Comparison of ENCODE assay signal across 8 cellular contexts in genomic region chr3:32570426-32571191, GRCh38. TPM values are rescaled to one million over a fixed set of nuclear protein-coding genes. Genes with fewer than 3 reads are reported as not detected.
DNase-seq lines count a peak whose midpoint lies in the region; ATAC-seq, FAIRE-seq and TF ChIP-seq lines count a peak whose summit lies in the region.

TSS of gene DYNC1LI1 (minus strand) at chr3:32570858. CDS start at chr3:32570770, 88 bp downstream.

- ATAC-seq in GM21529 (IDR thresholded peaks at IDR 0.05; ENCODE audit: unreplicated experiment) = peak; percentile 83
- ATAC-seq in IMR-90 (ENCODE audit: low read depth) = peak; percentile 96

- H3K27me3 ChIP-seq in IMR-90 (ENCODE audit: control insufficient read depth, insufficient read depth, low read length) (no peaks in the 10 kb centered on the region), endothelial cell of umbilical vein (ENCODE audit: control insufficient read depth in 2 of 2, insufficient read depth in 2 of 2, low read length in 2 of 2) (no peaks in the 10 kb centered on the region)

- DNase-seq in DMS 273 (lab: John Stamatoyannopoulos, UW; ENCODE audit: unreplicated experiment) (peak; percentile 96), IMR-90 (peak; percentile 87), OCI-LY7 (ENCODE audit: low spot score) (peak; percentile 93), activated T-cell treated with anti-CD3 and anti-CD28 coated beads for 1 hour (ENCODE audit: low read depth) (peak; percentile 94), endothelial cell of umbilical vein (ENCODE audit: low read depth, low spot score) (peak; percentile 95), midbrain (lab: John Stamatoyannopoulos, UW) (peak; percentile 93)
- peak; percentile 93 to 95 for DNase-seq in stimulated activated CD8-positive, alpha-beta memory T cell treated with anti-CD3 and anti-CD28 coated beads, Interleukin-15, amount 100 ng/mL, for 48 hours (ENCODE audit: low read depth in 2 of 2)

- peaks cover 50% of the 10 kb centered on the region for H3K79me2 ChIP-seq in OCI-LY7 (ENCODE audit: insufficient read depth, low read depth, low read length)
- peaks cover 46% of the 10 kb centered on the region for H3K79me2 ChIP-seq in endothelial cell of umbilical vein (ENCODE audit: control insufficient read depth, insufficient read depth, low read length)

- CTCF ChIA-PET in IMR-90 (lab: Yijun Ruan, JAX) (interaction anchor here (0.6 kb wide), 1 partner anchor 1276 kb away, joined by 3 read pairs; no protein-coding TSS in a partner anchor), OCI-LY7 (lab: Charles Lee; ENCODE audit: unreplicated experiment) (interaction anchor here (0.6 kb wide), 1 partner anchor 94 kb away, joined by 3 read pairs; no protein-coding TSS in a partner anchor), endothelial cell of umbilical vein (lab: Charles Lee) (interaction anchor here (0.6 to 1.6 kb wide), 4 partner anchors 11 to 103 kb away, joined by 4 to 7 read pairs (median 4); no protein-coding TSS in a partner anchor)

- H3K4me3 ChIP-seq in IMR-90 (ENCODE audit: insufficient read depth, low read depth, low read length) (peak within 1 kb of the TSS; percentile 90), OCI-LY7 (ENCODE audit: low read depth, low read length, poor library complexity, severe bottlenecking) (peak within 1 kb of the TSS; percentile 81), endothelial cell of umbilical vein (replicated peaks in 1 of 3; ENCODE audit: insufficient read depth in 1 of 3, low read depth in 1 of 3, low read length in 3 of 3) (peak within 1 kb of the TSS; percentile 81 to 99 (median 91))

- dilution Hi-C loops in IMR-90 (cut with HindIII; ENCODE audit: low sequenced_read_pairs, unreplicated experiment) (no loop called here), endothelial cell of umbilical vein (cut with MboI; ENCODE audit: extremely low pct_ligation_motif_present, low sequenced_read_pairs) (no loop called here)

- H3K9me1 ChIP-seq in IMR-90 (ENCODE audit: insufficient read depth, low read length) = no peaks in the 10 kb centered on the region
- no peaks in the 10 kb centered on the region for H3K9me1 ChIP-seq in endothelial cell of umbilical vein (replicated peaks; ENCODE audit: control insufficient read depth, extremely low read depth, insufficient read depth, low read length)

- H3K27ac ChIP-seq in IMR-90 (ENCODE audit: insufficient read depth, low read length) (peak within 1 kb of the TSS; percentile 98), OCI-LY7 (ENCODE audit: low read depth, low read length, poor library complexity, severe bottlenecking) (peak within 1 kb of the TSS; percentile 64), endothelial cell of umbilical vein (ENCODE audit: insufficient read depth, low read depth, low read length) (peak within 1 kb of the TSS; percentile 93)

- H3K23ac ChIP-seq in IMR-90 (ENCODE audit: low read depth, low read length) = peak within 1 kb of the TSS; percentile 99

- H3K9me3 ChIP-seq in IMR-90 (ENCODE audit: control insufficient read depth, insufficient read depth, low read length) = no peaks in the 10 kb centered on the region
- no peaks in the 10 kb centered on the region for H3K9me3 ChIP-seq in OCI-LY7 (ENCODE audit: low read length)
- no peaks in the 10 kb centered on the region for H3K9me3 ChIP-seq in endothelial cell of umbilical vein (replicated peaks; ENCODE audit: control insufficient read depth, insufficient read depth, low read length)

- H2BK120ac ChIP-seq in IMR-90 (ENCODE audit: low read depth, low read length) = peak within 1 kb of the TSS; percentile 84

- H2AFZ ChIP-seq in IMR-90 (replicated peaks; ENCODE audit: low read length, poor library complexity) (peak within 1 kb of the TSS; percentile 99), OCI-LY7 (ENCODE audit: low read length) (peak within 1 kb of the TSS; percentile 87), endothelial cell of umbilical vein (ENCODE audit: low read depth, low read length) (peak within 1 kb of the TSS; percentile 99)

- peak within 1 kb of the TSS; percentile 70; the same call in 2 of the 3 replicates for H2BK15ac ChIP-seq in IMR-90 (ENCODE audit: low read depth, low read length)

- peaks cover 14 to 19% of the 10 kb centered on the region in 2 experiments; a peak in 3 of 4 replicates for H3K79me1 ChIP-seq in IMR-90 (ENCODE audit: low read depth in 1 of 2, low read length in 2 of 2)

- peak within 1 kb of the TSS; percentile 91 for H2AK5ac ChIP-seq in IMR-90 (ENCODE audit: low read depth, low read length)

- H4K20me1 ChIP-seq in IMR-90 (ENCODE audit: insufficient read depth, low read length) (peaks cover 18% of the 10 kb centered on the region; the same call in 1 of the 2 replicates), OCI-LY7 (ENCODE audit: insufficient read depth, low read length) (peaks cover 16% of the 10 kb centered on the region), endothelial cell of umbilical vein (replicated peaks; ENCODE audit: control insufficient read depth, extremely low read depth, insufficient read depth, low read length) (peaks cover 5% of the 10 kb centered on the region)

- H3K36me3 ChIP-seq in IMR-90 (ENCODE audit: control insufficient read depth, insufficient read depth, low read length) (peaks cover 4% of the 10 kb centered on the region), OCI-LY7 (ENCODE audit: insufficient read depth, low read length) (peaks cover 22% of the 10 kb centered on the region), endothelial cell of umbilical vein (ENCODE audit: control insufficient read depth in 2 of 2, extremely low read depth in 1 of 2, insufficient read depth in 2 of 2, low read length in 2 of 2) (no peaks in the 10 kb centered on the region)

- in situ Hi-C loops in IMR-90 (cut with MboI; ENCODE audit: low sequenced_read_pairs) = no loop called here

- FAIRE-seq in endothelial cell of umbilical vein (lab: Jason Lieb, UNC) = peak; percentile 75

- peak within 1 kb of the TSS; percentile 87 to 99 for H4K8ac ChIP-seq in IMR-90 (ENCODE audit: low read depth in 2 of 2, low read length in 2 of 2)

- peak within 1 kb of the TSS; percentile 99 for H3K14ac ChIP-seq in IMR-90 (replicated peaks; ENCODE audit: low read depth, low read length)

- peak within 1 kb of the TSS; percentile 93 for H4K5ac ChIP-seq in IMR-90 (ENCODE audit: low read depth, low read length)

- POLR2A ChIA-PET in IMR-90 (lab: Charles Lee; ENCODE audit: unreplicated experiment) (no interaction called here), OCI-LY7 (lab: Charles Lee) (interaction anchor here (0.7 to 1.5 kb wide), 4 partner anchors 11 to 100 kb away, joined by 3 to 8 read pairs (median 3); no protein-coding TSS in a partner anchor), endothelial cell of umbilical vein (lab: Charles Lee) (no interaction called here)

- peak within 1 kb of the TSS; percentile 84 for H3K56ac ChIP-seq in IMR-90 (ENCODE audit: extremely low read depth, insufficient read depth, low read length)

- TF ChIP-seq POLR2A in IMR-90 (IDR thresholded peaks at IDR 0.05; ENCODE audit: low read depth, low read length) (peak; percentile 93), endothelial cell of umbilical vein (IDR thresholded peaks at IDR 0.05; ENCODE audit: low read depth, low read length) (peak; percentile 95)

- H2BK5ac ChIP-seq in IMR-90 (ENCODE audit: low read depth, low read length, poor library complexity, severe bottlenecking) = peak within 1 kb of the TSS; percentile 96

- no peak within 1 kb of the TSS for H2BK20ac ChIP-seq in IMR-90 (ENCODE audit: low read depth, low read length)

- H3K4me1 ChIP-seq in IMR-90 (ENCODE audit: control insufficient read depth, insufficient read depth, low read length) = peaks cover 1% of the 10 kb centered on the region
- peaks cover 23% of the 10 kb centered on the region for H3K4me1 ChIP-seq in OCI-LY7 (ENCODE audit: insufficient read depth, low read length, poor library complexity, severe bottlenecking)
- H3K4me1 ChIP-seq in endothelial cell of umbilical vein (ENCODE audit: control insufficient read depth, extremely low read depth, insufficient read depth, low read length) = peaks cover 19% of the 10 kb centered on the region

- peak within 1 kb of the TSS; percentile 95 for H2AK9ac ChIP-seq in IMR-90 (replicated peaks; ENCODE audit: low read depth, low read length, poor library complexity)

- H3K18ac ChIP-seq in IMR-90 (ENCODE audit: low read depth, low read length) = peak within 1 kb of the TSS; percentile 84

- intact Hi-C loops in IMR-90 (cut with micrococcal nuclease) = loop anchor here (2.0 kb wide), 3 partner anchors 60 to 178 kb away; no protein-coding TSS in a partner anchor
- intact Hi-C loops in OCI-LY7 (cut with micrococcal nuclease; ENCODE audit: unreplicated experiment) = loop anchor here (5.0 kb wide), 1 partner anchor 58 kb away; no protein-coding TSS in a partner anchor
- intact Hi-C loops in endothelial cell of umbilical vein (cut with micrococcal nuclease) = loop anchor here (1.0 to 5.0 kb wide), 7 partner anchors 68 to 393 kb away; partner anchors contain the start of genes CMTM6, CMTM7, CMTM8 and CNOT10

- H3K9me2 ChIP-seq in OCI-LY7 (ENCODE audit: insufficient read depth, low read length) = no peaks in the 10 kb centered on the region

- BruUV-seq in IMR-90 (replicated peaks; lab: Mats Ljungman, UMichigan) = no TSS peak
- BruUV-seq in OCI-LY7 (replicated peaks; lab: Mats Ljungman, UMichigan) = no TSS peak
- TSS peak; percentile 35 for BruUV-seq in endothelial cell of umbilical vein (replicated peaks; lab: Mats Ljungman, UMichigan)

- WGBS in IMR-90 (ENCODE audit: extremely low coverage in 2 of 2, insufficient read length in 1 of 2), 2 experiments = 1% methylated on average over 17 of the region's 88 CpGs; no CpG with 5 or more reads in 1 of the 2 experiments

- TF ChIP-seq RAD21 in IMR-90 (IDR thresholded peaks at IDR 0.05; ENCODE audit: low read length) = no peak

- TF ChIP-seq CTCF in IMR-90 (conservative IDR thresholded peaks at IDR 0.05; ENCODE audit: low read depth, low read length) (no peak), OCI-LY7 (conservative IDR thresholded peaks at IDR 0.05; ENCODE audit: low read length) (no peak), endothelial cell of umbilical vein (IDR thresholded peaks at IDR 0.05; ENCODE audit: extremely low read depth in 1 of 2, insufficient read depth in 1 of 2, low read depth in 1 of 2, low read length in 2 of 2) (no peak)

- H4K91ac ChIP-seq in IMR-90 (ENCODE audit: insufficient read depth, low read depth, low read length) = peak within 1 kb of the TSS; percentile 94

- H3K4me2 ChIP-seq in IMR-90 (ENCODE audit: low read depth, low read length) = peak within 1 kb of the TSS; percentile 98
- peak within 1 kb of the TSS; percentile 98 for H3K4me2 ChIP-seq in OCI-LY7 (ENCODE audit: low read length)
- peak within 1 kb of the TSS; percentile 100 for H3K4me2 ChIP-seq in endothelial cell of umbilical vein (ENCODE audit: insufficient read depth, low read length)

- H3K9ac ChIP-seq in IMR-90 (ENCODE audit: low read depth, low read length) = peak within 1 kb of the TSS; percentile 96
- H3K9ac ChIP-seq in endothelial cell of umbilical vein (replicated peaks; ENCODE audit: extremely low read depth, insufficient read depth, low read length) = peak within 1 kb of the TSS; percentile 99

- peak within 1 kb of the TSS; percentile 99 for H3K4ac ChIP-seq in IMR-90 (ENCODE audit: low read depth, low read length)

RNA-seq across cellular contexts. Expression of gene DYNC1LI1, which starts in this region (rescaled TPM):
- total RNA-seq in IMR-90 (2012; rRNA removed) (30.8 and 45.0 TPM in 2 replicates), OCI-LY7 (2022) (38.9 and 48.7 TPM in 2 replicates), endothelial cell of umbilical vein (45.6 and 47.6 TPM in 2 replicates)
- polyA plus RNA-seq in IMR-90 (2012; rRNA removed) (22.8 and 25.2 TPM in 2 replicates), endothelial cell of umbilical vein (12.0 and 14.9 TPM in 2 replicates)
- polyA plus RNA-seq in IMR-90 (2012; cell fraction: cytosol; rRNA removed) = 9.4 and 19.1 TPM in 2 replicates
- polyA plus RNA-seq in IMR-90 (2012; cell fraction: nucleus; rRNA removed; ENCODE audit: low replicate concordance) = 6.9 and 11.9 TPM in 2 replicates
- 28.6 TPM in 2 replicates for total RNA-seq in OCI-LY7 (2014; rRNA removed; shearing (Covaris generic))
- 22.7 and 24.2 TPM in 2 replicates for polyA plus RNA-seq in endothelial cell of umbilical vein (2011; cell fraction: cytosol; rRNA removed)
- polyA plus RNA-seq in endothelial cell of umbilical vein (2011; cell fraction: nucleus; rRNA removed) = 16.4 and 23.0 TPM in 2 replicates
- polyA plus RNA-seq in endothelial cell of umbilical vein (2012) = 31.0 and 59.2 TPM in 2 replicates
- 23.3 and 24.0 TPM in 2 replicates for polyA minus RNA-seq in endothelial cell of umbilical vein
- 13.3 TPM for polyA minus RNA-seq in endothelial cell of umbilical vein (2011; cell fraction: cytosol; rRNA and poly(A)+ RNA removed)
- 29.9 and 31.3 TPM in 2 replicates for polyA minus RNA-seq in endothelial cell of umbilical vein (2011; cell fraction: nucleus; rRNA and poly(A)+ RNA removed)

Comparison
In these comparisons a context has a peak if more than half of its experiments do, and no peak if none do; other contexts are left out.
1. Peak in every context shown above with its lines: DNase-seq, ATAC-seq, H3K4me3 ChIP-seq and H3K27ac ChIP-seq.